In the genomic region with DNA sequence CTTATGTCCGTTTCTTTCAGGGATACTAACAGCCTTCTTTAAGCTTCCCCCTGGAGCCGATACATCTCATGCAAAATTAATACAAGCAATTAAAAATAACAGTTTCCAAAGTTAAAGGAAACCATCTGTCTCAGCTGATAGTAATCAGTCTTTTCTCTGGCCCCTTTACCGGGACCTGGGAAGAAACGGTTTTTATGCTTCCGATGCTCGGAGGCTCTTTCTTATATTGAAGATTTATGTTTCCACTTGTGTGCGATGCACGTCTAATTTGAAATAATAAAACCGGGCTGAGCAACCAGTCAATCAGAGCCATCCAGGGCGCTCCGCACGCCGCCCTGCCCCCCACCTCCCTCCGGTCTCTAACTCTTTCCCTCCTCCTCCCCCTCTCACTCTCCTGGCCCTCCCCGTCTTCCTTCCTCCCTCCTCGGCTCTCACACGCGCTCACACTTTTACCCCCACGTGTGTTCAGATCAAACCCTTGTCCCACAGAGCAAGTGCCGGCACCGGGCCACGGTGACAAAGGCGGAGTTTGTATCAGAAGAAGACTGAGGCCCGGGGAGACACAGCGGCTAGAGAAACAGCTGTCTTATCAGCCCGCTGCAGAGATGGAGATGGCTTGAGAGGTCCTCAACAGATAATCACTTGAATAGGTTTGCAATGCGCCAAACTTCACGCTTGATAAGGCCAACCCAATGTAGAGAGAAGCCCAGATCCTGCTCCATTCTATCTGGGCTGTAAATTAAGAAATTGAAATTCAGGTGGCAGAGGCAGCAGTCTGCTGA, we compare ENCODE assay signal across 1 cellular context.
TF ChIP-seq lines count a peak whose summit lies in the region.

No MANE protein-coding gene starts in this region.

TF ChIP-seq in WTC11, 78 proteins besides CTCF, POLR2A, EP300 and RAD21 (continued from another document):
- TF ChIP-seq, protein P1, sequence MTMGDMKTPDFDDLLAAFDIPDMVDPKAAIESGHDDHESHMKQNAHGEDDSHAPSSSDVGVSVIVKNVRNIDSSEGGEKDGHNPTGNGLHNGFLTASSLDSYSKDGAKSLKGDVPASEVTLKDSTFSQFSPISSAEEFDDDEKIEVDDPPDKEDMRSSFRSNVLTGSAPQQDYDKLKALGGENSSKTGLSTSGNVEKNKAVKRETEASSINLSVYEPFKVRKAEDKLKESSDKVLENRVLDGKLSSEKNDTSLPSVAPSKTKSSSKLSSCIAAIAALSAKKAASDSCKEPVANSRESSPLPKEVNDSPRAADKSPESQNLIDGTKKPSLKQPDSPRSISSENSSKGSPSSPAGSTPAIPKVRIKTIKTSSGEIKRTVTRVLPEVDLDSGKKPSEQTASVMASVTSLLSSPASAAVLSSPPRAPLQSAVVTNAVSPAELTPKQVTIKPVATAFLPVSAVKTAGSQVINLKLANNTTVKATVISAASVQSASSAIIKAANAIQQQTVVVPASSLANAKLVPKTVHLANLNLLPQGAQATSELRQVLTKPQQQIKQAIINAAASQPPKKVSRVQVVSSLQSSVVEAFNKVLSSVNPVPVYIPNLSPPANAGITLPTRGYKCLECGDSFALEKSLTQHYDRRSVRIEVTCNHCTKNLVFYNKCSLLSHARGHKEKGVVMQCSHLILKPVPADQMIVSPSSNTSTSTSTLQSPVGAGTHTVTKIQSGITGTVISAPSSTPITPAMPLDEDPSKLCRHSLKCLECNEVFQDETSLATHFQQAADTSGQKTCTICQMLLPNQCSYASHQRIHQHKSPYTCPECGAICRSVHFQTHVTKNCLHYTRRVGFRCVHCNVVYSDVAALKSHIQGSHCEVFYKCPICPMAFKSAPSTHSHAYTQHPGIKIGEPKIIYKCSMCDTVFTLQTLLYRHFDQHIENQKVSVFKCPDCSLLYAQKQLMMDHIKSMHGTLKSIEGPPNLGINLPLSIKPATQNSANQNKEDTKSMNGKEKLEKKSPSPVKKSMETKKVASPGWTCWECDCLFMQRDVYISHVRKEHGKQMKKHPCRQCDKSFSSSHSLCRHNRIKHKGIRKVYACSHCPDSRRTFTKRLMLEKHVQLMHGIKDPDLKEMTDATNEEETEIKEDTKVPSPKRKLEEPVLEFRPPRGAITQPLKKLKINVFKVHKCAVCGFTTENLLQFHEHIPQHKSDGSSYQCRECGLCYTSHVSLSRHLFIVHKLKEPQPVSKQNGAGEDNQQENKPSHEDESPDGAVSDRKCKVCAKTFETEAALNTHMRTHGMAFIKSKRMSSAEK (CRISPR knock-in tag; IDR thresholded peaks at IDR 0.05; ENCODE audit: borderline replicate concordance) = no peak
- TF ChIP-seq, protein P2, sequence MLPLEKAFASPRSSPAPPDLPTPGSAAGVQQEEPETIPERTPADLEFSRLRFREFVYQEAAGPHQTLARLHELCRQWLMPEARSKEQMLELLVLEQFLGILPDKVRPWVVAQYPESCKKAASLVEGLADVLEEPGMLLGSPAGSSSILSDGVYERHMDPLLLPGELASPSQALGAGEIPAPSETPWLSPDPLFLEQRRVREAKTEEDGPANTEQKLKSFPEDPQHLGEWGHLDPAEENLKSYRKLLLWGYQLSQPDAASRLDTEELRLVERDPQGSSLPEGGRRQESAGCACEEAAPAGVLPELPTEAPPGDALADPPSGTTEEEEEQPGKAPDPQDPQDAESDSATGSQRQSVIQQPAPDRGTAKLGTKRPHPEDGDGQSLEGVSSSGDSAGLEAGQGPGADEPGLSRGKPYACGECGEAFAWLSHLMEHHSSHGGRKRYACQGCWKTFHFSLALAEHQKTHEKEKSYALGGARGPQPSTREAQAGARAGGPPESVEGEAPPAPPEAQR (CRISPR knock-in tag; IDR thresholded peaks at IDR 0.05) = no peak
- TF ChIP-seq, protein P3, sequence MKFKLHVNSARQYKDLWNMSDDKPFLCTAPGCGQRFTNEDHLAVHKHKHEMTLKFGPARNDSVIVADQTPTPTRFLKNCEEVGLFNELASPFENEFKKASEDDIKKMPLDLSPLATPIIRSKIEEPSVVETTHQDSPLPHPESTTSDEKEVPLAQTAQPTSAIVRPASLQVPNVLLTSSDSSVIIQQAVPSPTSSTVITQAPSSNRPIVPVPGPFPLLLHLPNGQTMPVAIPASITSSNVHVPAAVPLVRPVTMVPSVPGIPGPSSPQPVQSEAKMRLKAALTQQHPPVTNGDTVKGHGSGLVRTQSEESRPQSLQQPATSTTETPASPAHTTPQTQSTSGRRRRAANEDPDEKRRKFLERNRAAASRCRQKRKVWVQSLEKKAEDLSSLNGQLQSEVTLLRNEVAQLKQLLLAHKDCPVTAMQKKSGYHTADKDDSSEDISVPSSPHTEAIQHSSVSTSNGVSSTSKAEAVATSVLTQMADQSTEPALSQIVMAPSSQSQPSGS (CRISPR knock-in tag; IDR thresholded peaks at IDR 0.05; ENCODE audit: borderline replicate concordance, low read depth) = no peak
- TF ChIP-seq, protein P4, sequence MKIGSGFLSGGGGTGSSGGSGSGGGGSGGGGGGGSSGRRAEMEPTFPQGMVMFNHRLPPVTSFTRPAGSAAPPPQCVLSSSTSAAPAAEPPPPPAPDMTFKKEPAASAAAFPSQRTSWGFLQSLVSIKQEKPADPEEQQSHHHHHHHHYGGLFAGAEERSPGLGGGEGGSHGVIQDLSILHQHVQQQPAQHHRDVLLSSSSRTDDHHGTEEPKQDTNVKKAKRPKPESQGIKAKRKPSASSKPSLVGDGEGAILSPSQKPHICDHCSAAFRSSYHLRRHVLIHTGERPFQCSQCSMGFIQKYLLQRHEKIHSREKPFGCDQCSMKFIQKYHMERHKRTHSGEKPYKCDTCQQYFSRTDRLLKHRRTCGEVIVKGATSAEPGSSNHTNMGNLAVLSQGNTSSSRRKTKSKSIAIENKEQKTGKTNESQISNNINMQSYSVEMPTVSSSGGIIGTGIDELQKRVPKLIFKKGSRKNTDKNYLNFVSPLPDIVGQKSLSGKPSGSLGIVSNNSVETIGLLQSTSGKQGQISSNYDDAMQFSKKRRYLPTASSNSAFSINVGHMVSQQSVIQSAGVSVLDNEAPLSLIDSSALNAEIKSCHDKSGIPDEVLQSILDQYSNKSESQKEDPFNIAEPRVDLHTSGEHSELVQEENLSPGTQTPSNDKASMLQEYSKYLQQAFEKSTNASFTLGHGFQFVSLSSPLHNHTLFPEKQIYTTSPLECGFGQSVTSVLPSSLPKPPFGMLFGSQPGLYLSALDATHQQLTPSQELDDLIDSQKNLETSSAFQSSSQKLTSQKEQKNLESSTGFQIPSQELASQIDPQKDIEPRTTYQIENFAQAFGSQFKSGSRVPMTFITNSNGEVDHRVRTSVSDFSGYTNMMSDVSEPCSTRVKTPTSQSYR (CRISPR knock-in tag; IDR thresholded peaks at IDR 0.05) = peak; percentile 82; the same call in 1 of the 2 replicates
- TF ChIP-seq, protein P5, sequence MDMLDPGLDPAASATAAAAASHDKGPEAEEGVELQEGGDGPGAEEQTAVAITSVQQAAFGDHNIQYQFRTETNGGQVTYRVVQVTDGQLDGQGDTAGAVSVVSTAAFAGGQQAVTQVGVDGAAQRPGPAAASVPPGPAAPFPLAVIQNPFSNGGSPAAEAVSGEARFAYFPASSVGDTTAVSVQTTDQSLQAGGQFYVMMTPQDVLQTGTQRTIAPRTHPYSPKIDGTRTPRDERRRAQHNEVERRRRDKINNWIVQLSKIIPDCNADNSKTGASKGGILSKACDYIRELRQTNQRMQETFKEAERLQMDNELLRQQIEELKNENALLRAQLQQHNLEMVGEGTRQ (CRISPR knock-in tag; IDR thresholded peaks at IDR 0.05) = 0 out of 2 replicates have a peak, but pooled peaks have one; percentile 12
- TF ChIP-seq ZNF263 (CRISPR knock-in tag; IDR thresholded peaks at IDR 0.05; ENCODE audit: low read depth) (no peak), PRRX2 (CRISPR knock-in tag; IDR thresholded peaks at IDR 0.05) (no peak)
- TF ChIP-seq, protein P6, sequence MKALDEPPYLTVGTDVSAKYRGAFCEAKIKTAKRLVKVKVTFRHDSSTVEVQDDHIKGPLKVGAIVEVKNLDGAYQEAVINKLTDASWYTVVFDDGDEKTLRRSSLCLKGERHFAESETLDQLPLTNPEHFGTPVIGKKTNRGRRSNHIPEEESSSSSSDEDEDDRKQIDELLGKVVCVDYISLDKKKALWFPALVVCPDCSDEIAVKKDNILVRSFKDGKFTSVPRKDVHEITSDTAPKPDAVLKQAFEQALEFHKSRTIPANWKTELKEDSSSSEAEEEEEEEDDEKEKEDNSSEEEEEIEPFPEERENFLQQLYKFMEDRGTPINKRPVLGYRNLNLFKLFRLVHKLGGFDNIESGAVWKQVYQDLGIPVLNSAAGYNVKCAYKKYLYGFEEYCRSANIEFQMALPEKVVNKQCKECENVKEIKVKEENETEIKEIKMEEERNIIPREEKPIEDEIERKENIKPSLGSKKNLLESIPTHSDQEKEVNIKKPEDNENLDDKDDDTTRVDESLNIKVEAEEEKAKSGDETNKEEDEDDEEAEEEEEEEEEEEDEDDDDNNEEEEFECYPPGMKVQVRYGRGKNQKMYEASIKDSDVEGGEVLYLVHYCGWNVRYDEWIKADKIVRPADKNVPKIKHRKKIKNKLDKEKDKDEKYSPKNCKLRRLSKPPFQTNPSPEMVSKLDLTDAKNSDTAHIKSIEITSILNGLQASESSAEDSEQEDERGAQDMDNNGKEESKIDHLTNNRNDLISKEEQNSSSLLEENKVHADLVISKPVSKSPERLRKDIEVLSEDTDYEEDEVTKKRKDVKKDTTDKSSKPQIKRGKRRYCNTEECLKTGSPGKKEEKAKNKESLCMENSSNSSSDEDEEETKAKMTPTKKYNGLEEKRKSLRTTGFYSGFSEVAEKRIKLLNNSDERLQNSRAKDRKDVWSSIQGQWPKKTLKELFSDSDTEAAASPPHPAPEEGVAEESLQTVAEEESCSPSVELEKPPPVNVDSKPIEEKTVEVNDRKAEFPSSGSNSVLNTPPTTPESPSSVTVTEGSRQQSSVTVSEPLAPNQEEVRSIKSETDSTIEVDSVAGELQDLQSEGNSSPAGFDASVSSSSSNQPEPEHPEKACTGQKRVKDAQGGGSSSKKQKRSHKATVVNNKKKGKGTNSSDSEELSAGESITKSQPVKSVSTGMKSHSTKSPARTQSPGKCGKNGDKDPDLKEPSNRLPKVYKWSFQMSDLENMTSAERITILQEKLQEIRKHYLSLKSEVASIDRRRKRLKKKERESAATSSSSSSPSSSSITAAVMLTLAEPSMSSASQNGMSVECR (CRISPR knock-in tag; IDR thresholded peaks at IDR 0.05; ENCODE audit: borderline replicate concordance) = no peak
- TF ChIP-seq, protein P7, sequence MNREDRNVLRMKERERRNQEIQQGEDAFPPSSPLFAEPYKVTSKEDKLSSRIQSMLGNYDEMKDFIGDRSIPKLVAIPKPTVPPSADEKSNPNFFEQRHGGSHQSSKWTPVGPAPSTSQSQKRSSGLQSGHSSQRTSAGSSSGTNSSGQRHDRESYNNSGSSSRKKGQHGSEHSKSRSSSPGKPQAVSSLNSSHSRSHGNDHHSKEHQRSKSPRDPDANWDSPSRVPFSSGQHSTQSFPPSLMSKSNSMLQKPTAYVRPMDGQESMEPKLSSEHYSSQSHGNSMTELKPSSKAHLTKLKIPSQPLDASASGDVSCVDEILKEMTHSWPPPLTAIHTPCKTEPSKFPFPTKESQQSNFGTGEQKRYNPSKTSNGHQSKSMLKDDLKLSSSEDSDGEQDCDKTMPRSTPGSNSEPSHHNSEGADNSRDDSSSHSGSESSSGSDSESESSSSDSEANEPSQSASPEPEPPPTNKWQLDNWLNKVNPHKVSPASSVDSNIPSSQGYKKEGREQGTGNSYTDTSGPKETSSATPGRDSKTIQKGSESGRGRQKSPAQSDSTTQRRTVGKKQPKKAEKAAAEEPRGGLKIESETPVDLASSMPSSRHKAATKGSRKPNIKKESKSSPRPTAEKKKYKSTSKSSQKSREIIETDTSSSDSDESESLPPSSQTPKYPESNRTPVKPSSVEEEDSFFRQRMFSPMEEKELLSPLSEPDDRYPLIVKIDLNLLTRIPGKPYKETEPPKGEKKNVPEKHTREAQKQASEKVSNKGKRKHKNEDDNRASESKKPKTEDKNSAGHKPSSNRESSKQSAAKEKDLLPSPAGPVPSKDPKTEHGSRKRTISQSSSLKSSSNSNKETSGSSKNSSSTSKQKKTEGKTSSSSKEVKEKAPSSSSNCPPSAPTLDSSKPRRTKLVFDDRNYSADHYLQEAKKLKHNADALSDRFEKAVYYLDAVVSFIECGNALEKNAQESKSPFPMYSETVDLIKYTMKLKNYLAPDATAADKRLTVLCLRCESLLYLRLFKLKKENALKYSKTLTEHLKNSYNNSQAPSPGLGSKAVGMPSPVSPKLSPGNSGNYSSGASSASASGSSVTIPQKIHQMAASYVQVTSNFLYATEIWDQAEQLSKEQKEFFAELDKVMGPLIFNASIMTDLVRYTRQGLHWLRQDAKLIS (CRISPR knock-in tag; IDR thresholded peaks at IDR 0.05; ENCODE audit: borderline replicate concordance) = 0 out of 2 replicates have a peak, but pooled peaks have one; percentile 25
